ENCODE assay signal across 11 cellular contexts in genomic region chr22:28904211-28904808, GRCh38. TPM values are rescaled to one million over a fixed set of nuclear protein-coding genes. Genes with fewer than 3 reads are reported as not detected.
DNase-seq lines count a peak whose midpoint lies in the region; ATAC-seq and TF ChIP-seq lines count a peak whose summit lies in the region.
"Had no signal": no experiment of that assay in that cellular context is flagged by ENCODE, and none has a peak within 500 bp of the region (broad histone marks: within the 10 kb centered on the region; RNA-seq: fewer than 3 reads in every experiment).

No MANE protein-coding gene starts in this region.

- peaks cover 87% of the 10 kb centered on the region for H3K4me1 Mint-ChIP-seq in brain

- ATAC-seq in right cardiac atrium = peak in 1 of 2 donors; percentile 22
- ATAC-seq in GM21619 (IDR thresholded peaks at IDR 0.05; ENCODE audit: unreplicated experiment) = no peak
- no peak for ATAC-seq in GM19455 (IDR thresholded peaks at IDR 0.05; ENCODE audit: unreplicated experiment)
- no peak for ATAC-seq in HG02642 (IDR thresholded peaks at IDR 0.05; ENCODE audit: poor library complexity, unreplicated experiment)

- peaks cover 13% of the 10 kb centered on the region for H3K4me1 ChIP-seq in right cardiac atrium (ENCODE audit: control insufficient read depth, insufficient read depth, low read length)

- DNase-seq in ELR (ENCODE audit: low read depth) (peak; percentile 18), right cardiac atrium (no peak), renal cortical epithelial cell (ENCODE audit: low read depth) (peak; percentile 77), hepatic stellate cell (ENCODE audit: low spot score) (no peak)
- DNase-seq: CD4-positive, alpha-beta memory T cell; naive B cell; NK-92 treated with Interleukin-12 subunit alpha and Interleukin-12 subunit beta, amount 100 ng/mL, for 24 hours had no signal

- H3K4me3 Mint-ChIP-seq in brain = peak overlapping the region; percentile 39 to 76 (median 61)
- H3K4me3 Mint-ChIP-seq: CD4-positive, alpha-beta memory T cell; naive B cell had no signal

- H3K27ac ChIP-seq in right cardiac atrium (ENCODE audit: low read length) = peak overlapping the region; percentile 80

- 39% methylated on average over 7 of the region's 7 CpGs for WGBS in right cardiac atrium

- no peaks in the 10 kb centered on the region for H3K9me3 Mint-ChIP-seq in brain
- H3K9me3 Mint-ChIP-seq: CD4-positive, alpha-beta memory T cell; naive B cell had no signal

- peak overlapping the region; percentile 58 to 93 (median 89) for H3K27ac Mint-ChIP-seq in brain
- H3K27ac Mint-ChIP-seq: CD4-positive, alpha-beta memory T cell had no signal

- H3K27me3 ChIP-seq in right cardiac atrium (ENCODE audit: control insufficient read depth, insufficient read depth) = no peaks in the 10 kb centered on the region

- no peaks in the 10 kb centered on the region for H3K36me3 Mint-ChIP-seq in brain
- H3K36me3 Mint-ChIP-seq: CD4-positive, alpha-beta memory T cell; naive B cell had no signal

- intact Hi-C loops in right cardiac atrium (cut with DNase I) = no loop called here

- H3K4me3 ChIP-seq in right cardiac atrium (ENCODE audit: low read length) = no peak overlapping the region

- H3K27me3 Mint-ChIP-seq in brain = no peaks in the 10 kb centered on the region

- TF ChIP-seq CTCF in brain (conservative IDR thresholded peaks at IDR 0.05) = no peak

- H3K9me3 ChIP-seq in right cardiac atrium (ENCODE audit: control insufficient read depth, low read length) = no peaks in the 10 kb centered on the region

RNA-seq across cellular contexts. Expression of gene ZNRF3, which starts 20.9 kb away (rescaled TPM):
- polyA plus RNA-seq in brain (ENCODE audit: insufficient read depth, low read depth, low replicate concordance) (10.9 TPM), right cardiac atrium (4.0 TPM)
- total RNA-seq in right cardiac atrium (1 to 10 TPM; 8.4 to 9.4 (median 8.8) TPM), renal cortical epithelial cell (6.1 and 26.9 TPM in 2 replicates)

Comparison
In these comparisons a context has a peak if more than half of its experiments do, and no peak if none do; other contexts are left out.
1. DNase-seq: peak in ELR (single experiment) and renal cortical epithelial cell (single experiment); none in right cardiac atrium (0 of 3) and hepatic stellate cell (single experiment).